20 cellular contexts compared by ENCODE assay signal in the genomic region with DNA sequence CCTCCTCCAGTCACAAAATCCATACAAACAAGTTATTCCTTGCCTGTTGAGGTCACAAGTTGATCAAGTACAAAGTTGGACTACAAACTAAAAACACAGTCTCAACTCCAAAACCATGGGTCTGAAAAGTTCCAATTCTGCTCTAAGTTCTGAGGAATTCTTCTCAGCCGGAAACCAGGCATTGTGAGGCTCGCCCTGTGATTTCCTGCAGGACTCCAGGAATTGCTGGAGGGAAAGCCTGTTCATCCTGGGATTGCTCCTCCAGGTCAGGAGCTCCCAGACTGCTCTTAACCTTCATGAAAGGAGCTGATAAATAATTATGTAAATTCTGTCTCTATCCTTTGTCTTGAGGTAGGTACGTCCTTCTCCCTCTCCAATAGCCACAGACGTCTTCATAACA. TPM values are rescaled to one million over a fixed set of nuclear protein-coding genes. Genes with fewer than 3 reads are reported as not detected.
DNase-seq lines count a peak whose midpoint lies in the region; ATAC-seq, FAIRE-seq and TF ChIP-seq lines count a peak whose summit lies in the region.
"Had no signal": no experiment of that assay in that cellular context is flagged by ENCODE, and none has a peak within 500 bp of the region (broad histone marks: within the 10 kb centered on the region; RNA-seq: fewer than 3 reads in every experiment).

No MANE protein-coding gene starts in this region.

- H3K36me3 ChIP-seq in KMS-11 (ENCODE audit: insufficient read depth) (peaks cover 5% of the 10 kb centered on the region; the same call in 1 of the 2 replicates), HepG2 (replicated peaks in 1 of 2; ENCODE audit: control insufficient read depth in 1 of 2, insufficient read depth in 2 of 2, low read length in 2 of 2) (peaks cover 8 to 47% of the 10 kb centered on the region in 2 experiments), subcutaneous abdominal adipose tissue (ENCODE audit: control insufficient read depth in 5 of 5, insufficient read depth in 5 of 5, low read length in 5 of 5) (no peaks in the 10 kb centered on the region)

- no peaks in the 10 kb centered on the region for H3K9me3 Mint-ChIP-seq in chondrocyte (ENCODE audit: low read depth)
- H3K9me3 Mint-ChIP-seq: natural killer cell treated with Interleukin-12 subunit alpha and Interleukin-12 subunit beta and Interleukin-15 and Interleukin-18, amount 100 ng/mL, for 72 hours had no signal

- H3K9ac ChIP-seq in KMS-11 (no peak overlapping the region), HepG2 (ENCODE audit: insufficient read depth, low read depth, low read length) (no peak overlapping the region), subcutaneous abdominal adipose tissue (ENCODE audit: low read length in 5 of 5) (no peak overlapping the region)

- 95% methylated on average over 4 of the region's 4 CpGs for WGBS in HepG2 (ENCODE audit: low lambda C conversion rate)

- H4K20me1 ChIP-seq in KMS-11 (ENCODE audit: insufficient read depth) (peaks cover 82% of the 10 kb centered on the region), HepG2 (ENCODE audit: insufficient read depth, low read length) (peaks cover 80% of the 10 kb centered on the region)

- peaks cover 99% of the 10 kb centered on the region for H3K4me1 Mint-ChIP-seq in chondrocyte (ENCODE audit: low read depth)

- BruUV-seq in HepG2 (replicated peaks; lab: Mats Ljungman, UMichigan), result no TSS peak

- H3K27me3 ChIP-seq in KMS-11 (ENCODE audit: insufficient read depth, low read depth), result no peaks in the 10 kb centered on the region
- H3K27me3 ChIP-seq in HepG2 (ENCODE audit: control insufficient read depth in 1 of 2, insufficient read depth in 2 of 2, low read length in 2 of 2), result no peaks in the 10 kb centered on the region
- no peaks in the 10 kb centered on the region for H3K27me3 ChIP-seq in subcutaneous abdominal adipose tissue (ENCODE audit: control insufficient read depth in 5 of 5, insufficient read depth in 4 of 5, low read length in 5 of 5)

- ATAC-seq in HepG2, result no peak
- no peak for ATAC-seq in GM18519 (IDR thresholded peaks at IDR 0.05; ENCODE audit: low FRiP score, unreplicated experiment)
- ATAC-seq: HCT116; natural killer cell treated with Interleukin-12 subunit alpha and Interleukin-12 subunit beta and Interleukin-15 and Interleukin-18, amount 100 ng/mL, for 72 hours had no signal

- POLR2A ChIA-PET in HepG2 (lab: Yijun Ruan, JAX), result interaction anchor here (1.0 kb wide), 1 partner anchor 23 kb away, joined by 4 read pairs; no protein-coding TSS in a partner anchor

- intact Hi-C loops in HepG2 (cut with micrococcal nuclease; ENCODE audit: unreplicated experiment), result no loop called here

- peak; percentile 42 for FAIRE-seq in HepG2 (lab: Jason Lieb, UNC)
- FAIRE-seq: G401.6, GM12891 had no signal

- H3K27ac Mint-ChIP-seq in chondrocyte (ENCODE audit: unreplicated experiment), result peak overlapping the region; percentile 97

- H3K27ac ChIP-seq in KMS-11 (0 out of 2 replicates have a peak overlapping the region, but pooled peaks have one; percentile 1), HepG2 (ENCODE audit: extremely low read length, insufficient read depth, low read length) (no peak overlapping the region), subcutaneous abdominal adipose tissue (ENCODE audit: low read depth, low read length) (peak overlapping the region; percentile 27)

- TF ChIP-seq POLR2A in HepG2 (IDR thresholded peaks at IDR 0.05; ENCODE audit: insufficient read depth in 1 of 2, low read depth in 2 of 2, low read length in 2 of 2), result no peak

- CTCF ChIA-PET in HepG2 (lab: Yijun Ruan, JAX; ENCODE audit: low intra/inter-chr PET ratio, low total read pairs), result no interaction called here

- no peak for DNase-seq in chondrocyte (ENCODE audit: low spot score)
- DNase-seq in HepG2 (ENCODE audit: low spot score), result no peak
- no peak for DNase-seq in SHP77 (lab: John Stamatoyannopoulos, UW)
- no peak for DNase-seq in NCI-H510A treated with DMSO at 0.1 percent for 48 hours (lab: John Stamatoyannopoulos, UW)
- no peak for DNase-seq in activated effector memory CD4-positive, alpha-beta T cell treated with Interleukin-2 at 50 U/mL for 16 hours
- DNase-seq: activated CD4-positive, alpha-beta T cell treated with anti-CD3 and anti-CD28 coated beads for 48 hours; activated CD8-positive, alpha-beta memory T cell treated with anti-CD3 and anti-CD28 coated beads, Interleukin-2, amount 50 U/mL, for 48 hours; activated naive CD4-positive, alpha-beta T cell; NCI-H187; NCI-H446 treated with DMSO at 0.1 percent for 48 hours; stimulated activated CD4-positive, alpha-beta T cell treated with anti-CD3 and anti-CD28 coated beads, Interleukin-1b, Interleukin-23, amount 100 ng/mL, for 48 hours; substantia nigra had no signal

- H3K4me3 ChIP-seq in KMS-11 (IDR thresholded peaks at IDR 0.05; ENCODE audit: insufficient read depth, low read depth, low read length) (no peak overlapping the region), HepG2 (replicated peaks in 1 of 3; ENCODE audit: insufficient read depth in 1 of 3, low read depth in 2 of 3, low read length in 3 of 3) (no peak overlapping the region), subcutaneous abdominal adipose tissue (ENCODE audit: low read depth in 1 of 5, low read length in 5 of 5) (no peak overlapping the region)
- H3K4me3 ChIP-seq: lung had no signal

- peaks cover 99% of the 10 kb centered on the region for H3K4me1 ChIP-seq in KMS-11 (ENCODE audit: low read depth, poor library complexity, severe bottlenecking)
- H3K4me1 ChIP-seq in HepG2 (ENCODE audit: insufficient read depth, low read length), result peaks cover 97% of the 10 kb centered on the region
- H3K4me1 ChIP-seq in subcutaneous abdominal adipose tissue (ENCODE audit: control insufficient read depth in 5 of 5, insufficient read depth in 5 of 5, low read length in 5 of 5), result peaks cover 4 to 67% (median 55%) of the 10 kb centered on the region in 5 donors

- TF ChIP-seq RAD21 in HepG2 (CRISPR knock-in tag; IDR thresholded peaks at IDR 0.05), result no peak

- H3K4me2 ChIP-seq in KMS-11 (peak overlapping the region; percentile 25; the same call in 1 of the 2 replicates), HepG2 (ENCODE audit: low read depth, low read length) (no peak overlapping the region)

- no peaks in the 10 kb centered on the region for H3K27me3 Mint-ChIP-seq in chondrocyte (ENCODE audit: low read depth)
- H3K27me3 Mint-ChIP-seq: natural killer cell treated with Interleukin-12 subunit alpha and Interleukin-12 subunit beta and Interleukin-15 and Interleukin-18, amount 100 ng/mL, for 72 hours had no signal

- H3K4me3 Mint-ChIP-seq in chondrocyte (ENCODE audit: unreplicated experiment), result no peak overlapping the region
- H3K4me3 Mint-ChIP-seq: natural killer cell treated with Interleukin-12 subunit alpha and Interleukin-12 subunit beta and Interleukin-15 and Interleukin-18, amount 100 ng/mL, for 72 hours had no signal

- TF ChIP-seq EP300 in HepG2 (IDR thresholded peaks at IDR 0.05; ENCODE audit: low read depth in 2 of 2, low read length in 2 of 2) (no peak), HepG2 (CRISPR knock-in tag; IDR thresholded peaks at IDR 0.05; ENCODE audit: borderline replicate concordance) (no peak)

- H2AFZ ChIP-seq in KMS-11 (ENCODE audit: low read depth), result no peak overlapping the region
- no peak overlapping the region for H2AFZ ChIP-seq in HepG2 (ENCODE audit: low read length)

- TF ChIP-seq CTCF in KMS-11 (conservative IDR thresholded peaks at IDR 0.05; ENCODE audit: low read depth, low read length) (no peak), chondrocyte (IDR thresholded peaks at IDR 0.05) (no peak), HepG2 (CRISPR knock-in tag; IDR thresholded peaks at IDR 0.05) (no peak)

- H3K36me3 Mint-ChIP-seq in chondrocyte (ENCODE audit: low read depth), result peaks cover 9% of the 10 kb centered on the region
- H3K36me3 Mint-ChIP-seq: natural killer cell treated with Interleukin-12 subunit alpha and Interleukin-12 subunit beta and Interleukin-15 and Interleukin-18, amount 100 ng/mL, for 72 hours had no signal

- H3K79me2 ChIP-seq in KMS-11 (ENCODE audit: insufficient read depth, low read depth), result peaks cover 100% of the 10 kb centered on the region
- peaks cover 100% of the 10 kb centered on the region for H3K79me2 ChIP-seq in HepG2 (ENCODE audit: insufficient read depth, low read length)

- in situ Hi-C loops in HepG2 (cut with HindIII; ENCODE audit: extremely low pct_ligation_motif_present, low pct_unique_long_range_greater_than_20kb), result no loop called here

- H3K9me3 ChIP-seq in HepG2 (ENCODE audit: low read length), result no peaks in the 10 kb centered on the region
- no peaks in the 10 kb centered on the region for H3K9me3 ChIP-seq in subcutaneous abdominal adipose tissue (ENCODE audit: control insufficient read depth in 5 of 5, low read length in 5 of 5)

TF ChIP-seq in HepG2, 621 proteins besides CTCF, POLR2A, EP300 and RAD21 (continues in another document):
- TF ChIP-seq ADNP (CRISPR knock-in tag; IDR thresholded peaks at IDR 0.05) (no peak), NCOR1 (IDR thresholded peaks at IDR 0.05; ENCODE audit: borderline replicate concordance, low read length) (no peak), ZNF850 (CRISPR knock-in tag; conservative IDR thresholded peaks at IDR 0.05) (no peak), TSC22D2 (CRISPR knock-in tag; IDR thresholded peaks at IDR 0.05; ENCODE audit: borderline replicate concordance) (no peak)

RNA-seq across cellular contexts. Expression of gene TRAM2, which starts 8.5 kb away (rescaled TPM):
- total RNA-seq in chondrocyte, result 159 to 178 TPM (median 159 TPM) in 3 replicates
- total RNA-seq in HepG2 (2016; rRNA removed; fragmentation: Illumina TruSeq; extraction: Trizol), result 40.5 and 49.1 TPM in 2 replicates
- 4.0 and 4.7 TPM in 2 replicates for total RNA-seq in HepG2 (2016; cell fraction: cytosol; rRNA removed; fragmentation: Illumina TruSeq; extraction: Trizol; ENCODE audit: low read depth)
- total RNA-seq in HepG2 (2016; cell fraction: insoluble cytoplasmic fraction; rRNA removed; fragmentation: Illumina TruSeq; extraction: Trizol), result 36.8 and 47.0 TPM in 2 replicates
- total RNA-seq in HepG2 (2016; cell fraction: membrane; rRNA removed; fragmentation: Illumina TruSeq; extraction: Trizol), result 24.9 and 25.7 TPM in 2 replicates
- total RNA-seq in HepG2 (2016; cell fraction: nucleus; rRNA removed; fragmentation: Illumina TruSeq; extraction: Trizol), result 50.0 and 60.1 TPM in 2 replicates
- polyA plus RNA-seq in HepG2 (2011; rRNA removed), result 68.2 and 72.5 TPM in 2 replicates
- polyA plus RNA-seq in HepG2 (2011; cell fraction: cytosol; rRNA removed), result 51.1 and 62.3 TPM in 2 replicates
- polyA plus RNA-seq in HepG2 (2011; cell fraction: nucleus; rRNA removed), result 100.0 and 109 TPM in 2 replicates
- 42.0 and 55.5 TPM in 2 replicates for polyA plus RNA-seq in HepG2 (2012)
- polyA plus RNA-seq in HepG2 (2016; cell fraction: cytosol; fragmentation: Illumina TruSeq; extraction: Trizol; ENCODE audit: low read depth), result 2.3 and 2.5 TPM in 2 replicates
- polyA plus RNA-seq in HepG2 (2016; cell fraction: insoluble cytoplasmic fraction; fragmentation: Illumina TruSeq; extraction: Trizol; ENCODE audit: low read depth), result 27.8 and 31.3 TPM in 2 replicates
- polyA plus RNA-seq in HepG2 (2016; cell fraction: membrane; fragmentation: Illumina TruSeq; extraction: Trizol; ENCODE audit: low read depth), result 11.1 and 12.4 TPM in 2 replicates
- polyA plus RNA-seq in HepG2 (2016; cell fraction: nucleus; fragmentation: Illumina TruSeq; extraction: Trizol; ENCODE audit: insufficient read depth, low read depth), result 72.8 and 73.2 TPM in 2 replicates
- polyA minus RNA-seq in HepG2 (2011; rRNA and poly(A)+ RNA removed; ENCODE audit: low replicate concordance), result 21.3 and 119 TPM in 2 replicates
- polyA minus RNA-seq in HepG2 (2011; cell fraction: cytosol; rRNA and poly(A)+ RNA removed), result 67.1 and 80.2 TPM in 2 replicates
- 60.0 and 64.5 TPM in 2 replicates for polyA minus RNA-seq in HepG2 (2011; cell fraction: nucleus; rRNA and poly(A)+ RNA removed)
